Comparison of ENCODE assay signal across 12 cellular contexts in genomic region chr6:3850451-3851203, GRCh38. TPM values are rescaled to one million over a fixed set of nuclear protein-coding genes. Genes with fewer than 3 reads are reported as not detected.
DNase-seq lines count a peak whose midpoint lies in the region; ATAC-seq, FAIRE-seq and TF ChIP-seq lines count a peak whose summit lies in the region.
"Had no signal": no experiment of that assay in that cellular context is flagged by ENCODE, and none has a peak within 500 bp of the region (broad histone marks: within the 10 kb centered on the region; RNA-seq: fewer than 3 reads in every experiment).

No MANE protein-coding gene starts in this region.

- H3K4me3 Mint-ChIP-seq in CD4-positive, CD25-positive, alpha-beta regulatory T cell = peak overlapping the region; percentile 74 to 82 (median 78)
- H3K4me3 Mint-ChIP-seq in T-helper 1 cell treated with Interleukin-12 subunit alpha and Interleukin-12 subunit beta and Interleukin-4 antibody, amounts not matched to agents 30 μg/mL and 1 μg/mL, for 36 hours = peak overlapping the region; percentile 42

- peak overlapping the region in 2 of 3 donors; percentile 74 to 88 for H3K27ac Mint-ChIP-seq in CD4-positive, CD25-positive, alpha-beta regulatory T cell
- peak overlapping the region; percentile 31 for H3K27ac Mint-ChIP-seq in T-helper 1 cell treated with Interleukin-12 subunit alpha and Interleukin-12 subunit beta and Interleukin-4 antibody, amounts not matched to agents 30 μg/mL and 1 μg/mL, for 36 hours

- H3K4me3 ChIP-seq in CD4-positive, CD25-positive, alpha-beta regulatory T cell (ENCODE audit: low read depth, low read length) = peak overlapping the region; percentile 51
- H3K4me3 ChIP-seq in ascending aorta (peak overlapping the region; percentile 46 to 64), gastrocnemius medialis (peak overlapping the region; percentile 58 to 68 (median 60))

- peaks cover 34% of the 10 kb centered on the region for H3K4me1 ChIP-seq in CD4-positive, CD25-positive, alpha-beta regulatory T cell (ENCODE audit: control insufficient read depth, insufficient read depth, low read length, poor library complexity, severe bottlenecking)
- peaks cover 0 to 31% of the 10 kb centered on the region in 2 donors for H3K4me1 ChIP-seq in ascending aorta
- H3K4me1 ChIP-seq in gastrocnemius medialis = peaks cover 4 to 8% of the 10 kb centered on the region in 2 donors

- DNase-seq in CD4-positive, CD25-positive, alpha-beta regulatory T cell = peak; percentile 10 to 43 (median 22)
- no peak for DNase-seq in ascending aorta (ENCODE audit: low spot score in 2 of 2)
- no peak for DNase-seq in gastrocnemius medialis
- no peak for DNase-seq in GM12891 (ENCODE audit: insufficient read length, low spot score)
- DNase-seq in SHP77 treated with DMSO at 0.1 percent for 48 hours (lab: John Stamatoyannopoulos, UW) = no peak
- DNase-seq: COR-L47, NCI-H1694 had no signal

- peaks cover 4% of the 10 kb centered on the region for H3K36me3 Mint-ChIP-seq in CD4-positive, CD25-positive, alpha-beta regulatory T cell
- no peaks in the 10 kb centered on the region for H3K36me3 Mint-ChIP-seq in T-helper 1 cell treated with Interleukin-12 subunit alpha and Interleukin-12 subunit beta and Interleukin-4 antibody, amounts not matched to agents 30 μg/mL and 1 μg/mL, for 36 hours (ENCODE audit: low read depth)

- peaks cover 10 to 34% (median 24%) of the 10 kb centered on the region in 4 donors for H3K4me1 Mint-ChIP-seq in CD4-positive, CD25-positive, alpha-beta regulatory T cell
- peaks cover 20% of the 10 kb centered on the region for H3K4me1 Mint-ChIP-seq in T-helper 1 cell treated with Interleukin-12 subunit alpha and Interleukin-12 subunit beta and Interleukin-4 antibody, amounts not matched to agents 30 μg/mL and 1 μg/mL, for 36 hours (ENCODE audit: low read depth)

- ATAC-seq in CD4-positive, CD25-positive, alpha-beta regulatory T cell (ENCODE audit: low read depth in 2 of 2) = no peak
- ATAC-seq in gastrocnemius medialis (no peak), GM19351 (IDR thresholded peaks at IDR 0.05; ENCODE audit: unreplicated experiment) (no peak), GM21423 (IDR thresholded peaks at IDR 0.05; ENCODE audit: unreplicated experiment) (no peak)

- H3K9me3 ChIP-seq in CD4-positive, CD25-positive, alpha-beta regulatory T cell (ENCODE audit: control insufficient read depth in 2 of 2, low read length in 2 of 2) = no peaks in the 10 kb centered on the region
- H3K9me3 ChIP-seq in ascending aorta (no peaks in the 10 kb centered on the region), gastrocnemius medialis (no peaks in the 10 kb centered on the region)

- no peaks in the 10 kb centered on the region for H3K27me3 ChIP-seq in CD4-positive, CD25-positive, alpha-beta regulatory T cell (ENCODE audit: control insufficient read depth, insufficient read depth, low read length)
- H3K27me3 ChIP-seq in ascending aorta (no peaks in the 10 kb centered on the region), gastrocnemius medialis (no peaks in the 10 kb centered on the region)

- intact Hi-C loops in ascending aorta (cut with DNase I) (loop anchor here (5.0 kb wide), 1 partner anchor 142 kb away; no protein-coding TSS in a partner anchor), gastrocnemius medialis (cut with DNase I; ENCODE audit: low total_unique reads) (loop anchor here (2.0 to 5.0 kb wide), 2 partner anchors 34 to 142 kb away; no protein-coding TSS in a partner anchor)

- peaks cover 0 to 3% (median 0%) of the 10 kb centered on the region in 7 donors for H3K9me3 Mint-ChIP-seq in CD4-positive, CD25-positive, alpha-beta regulatory T cell
- no peaks in the 10 kb centered on the region for H3K9me3 Mint-ChIP-seq in T-helper 1 cell treated with Interleukin-12 subunit alpha and Interleukin-12 subunit beta and Interleukin-4 antibody, amounts not matched to agents 30 μg/mL and 1 μg/mL, for 36 hours

- TF ChIP-seq POLR2A in gastrocnemius medialis (IDR thresholded peaks at IDR 0.05) (no peak), GM12891 (IDR thresholded peaks at IDR 0.05; ENCODE audit: low read depth, low read length) (no peak)

- peaks cover 4% of the 10 kb centered on the region for H3K27me3 Mint-ChIP-seq in CD4-positive, CD25-positive, alpha-beta regulatory T cell
- H3K27me3 Mint-ChIP-seq in T-helper 1 cell treated with Interleukin-12 subunit alpha and Interleukin-12 subunit beta and Interleukin-4 antibody, amounts not matched to agents 30 μg/mL and 1 μg/mL, for 36 hours (ENCODE audit: low read depth) = peaks cover 4% of the 10 kb centered on the region

- H3K27ac ChIP-seq in CD4-positive, CD25-positive, alpha-beta regulatory T cell (ENCODE audit: insufficient read depth, low read length, poor library complexity, severe bottlenecking) = no peak overlapping the region
- H3K27ac ChIP-seq in ascending aorta (no peak overlapping the region), gastrocnemius medialis (peak overlapping the region in 2 of 4 donors; percentile 88 to 95)

- no peaks in the 10 kb centered on the region for H3K36me3 ChIP-seq in CD4-positive, CD25-positive, alpha-beta regulatory T cell (ENCODE audit: control insufficient read depth, insufficient read depth, low read length)
- H3K36me3 ChIP-seq in ascending aorta = no peaks in the 10 kb centered on the region
- H3K36me3 ChIP-seq in gastrocnemius medialis = no peaks in the 10 kb centered on the region

- no peak for FAIRE-seq in GM12891 (lab: Jason Lieb, UNC)
- FAIRE-seq: colon, keratinocyte had no signal

- TF ChIP-seq CTCF in ascending aorta (IDR thresholded peaks at IDR 0.05) (no peak), gastrocnemius medialis (IDR thresholded peaks at IDR 0.05 in 4 of 5, conservative IDR thresholded peaks at IDR 0.05 in 1 of 5) (no peak)

- in situ Hi-C loops in gastrocnemius medialis (cut with MboI; ENCODE audit: low sequenced_read_pairs in 4 of 4) = no loop called here

TF ChIP-seq in GM12891, 5 proteins besides CTCF, POLR2A, EP300 and RAD21:
- TF ChIP-seq POLR2AphosphoS5 (IDR thresholded peaks at IDR 0.05; ENCODE audit: low read depth, low read length) = no peak
- TF ChIP-seq TAF1 (IDR thresholded peaks at IDR 0.05; ENCODE audit: low read depth, low read length) = no peak
- no peak for TF ChIP-seq SPI1 (IDR thresholded peaks at IDR 0.05; ENCODE audit: low read depth, low read length)
- no peak for TF ChIP-seq POU2F2 (IDR thresholded peaks at IDR 0.05; ENCODE audit: low read depth, low read length)
- no peak for TF ChIP-seq PAX5 (IDR thresholded peaks at IDR 0.05; ENCODE audit: insufficient read depth, low read length, severe bottlenecking)

RNA-seq across cellular contexts. Expression of gene FAM50B, which starts 1.5 kb away (rescaled TPM):
- 6.0 TPM for total RNA-seq in CD4-positive, CD25-positive, alpha-beta regulatory T cell
- polyA plus RNA-seq in CD4-positive, CD25-positive, alpha-beta regulatory T cell = 10 to 100 TPM; 17.3 to 23.8 (median 21.8) TPM
- total RNA-seq in ascending aorta (8.1 TPM), gastrocnemius medialis (10 to 100 TPM in 3 of 4 donors, 1 to 10 TPM in 1; 4.4 to 19.6 (median 15.3) TPM)
- polyA plus RNA-seq in GM12891 (2012; ENCODE audit: low read depth, missing spikeins) = 5.0 TPM

Comparison
In these comparisons a context has a peak if more than half of its experiments do, and no peak if none do; other contexts are left out.
1. DNase-seq: peak in CD4-positive, CD25-positive, alpha-beta regulatory T cell (3 of 3); none in ascending aorta (0 of 2), gastrocnemius medialis (0 of 2), GM12891 (single experiment) and SHP77 treated with DMSO at 0.1 percent for 48 hours (single experiment).
2. Peak in every context shown above with its lines, with median percentiles within 50 percentile points of each other: H3K4me3 ChIP-seq.